In the genomic region with DNA sequence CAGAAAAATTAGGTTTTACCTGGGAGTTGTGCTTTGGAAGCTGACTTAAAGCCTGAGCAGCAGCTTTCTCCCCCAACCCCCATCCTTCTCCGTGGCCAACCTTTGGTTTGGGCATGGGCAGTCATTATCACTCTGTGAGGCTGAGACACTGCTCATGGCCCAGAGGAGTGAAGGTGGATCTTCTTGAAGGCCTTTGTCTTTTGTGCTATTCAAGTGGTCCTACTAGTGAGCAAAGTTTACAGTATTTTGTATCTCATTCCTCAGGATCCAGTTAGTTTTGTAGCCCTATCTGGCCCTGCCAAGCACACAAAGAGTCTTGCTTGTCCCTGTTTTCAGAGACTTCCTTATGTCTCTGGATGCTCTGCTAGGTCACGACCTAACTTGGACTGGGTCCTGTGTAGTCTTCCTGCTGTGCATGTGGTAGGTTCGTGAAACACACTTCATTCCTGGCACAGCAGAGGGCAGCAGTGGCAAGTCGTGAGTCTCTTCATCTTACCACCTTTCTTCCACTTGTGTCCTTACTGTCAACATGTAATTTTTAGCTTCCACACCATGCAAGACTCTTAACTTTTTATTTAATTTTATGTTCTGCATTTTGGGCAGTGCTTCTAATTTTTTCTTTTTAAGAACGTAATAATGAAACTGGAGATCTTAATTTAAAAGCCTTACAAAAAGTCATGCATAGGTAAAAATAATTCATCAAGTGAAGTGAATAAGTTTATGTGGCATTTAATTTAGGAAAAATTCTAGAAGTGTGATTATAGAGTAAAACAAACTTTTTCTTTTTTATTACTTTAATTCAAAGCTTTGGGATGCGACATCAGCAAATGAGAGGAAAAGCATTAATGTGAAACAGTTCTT, we compare ENCODE assay signal across 7 cellular contexts. TPM values are rescaled to one million over a fixed set of nuclear protein-coding genes. Genes with fewer than 3 reads are reported as not detected.
DNase-seq lines count a peak whose midpoint lies in the region; ATAC-seq and TF ChIP-seq lines count a peak whose summit lies in the region.

No MANE protein-coding gene starts in this region.

- H3K9me3 ChIP-seq in adipocyte (ENCODE audit: control insufficient read depth, low read length) (no peaks in the 10 kb centered on the region), right cardiac atrium (ENCODE audit: control insufficient read depth, low read length) (no peaks in the 10 kb centered on the region)

- WGBS in right cardiac atrium, result 28% methylated on average over 6 of the region's 6 CpGs

- peak; percentile 82 for ATAC-seq in GM21717 (IDR thresholded peaks at IDR 0.05; ENCODE audit: unreplicated experiment)
- ATAC-seq in right cardiac atrium, result peak; percentile 89 to 94

- H3K27me3 ChIP-seq in adipocyte (replicated peaks; ENCODE audit: control insufficient read depth, insufficient read depth, low read length) (no peaks in the 10 kb centered on the region), right cardiac atrium (ENCODE audit: control insufficient read depth, insufficient read depth) (no peaks in the 10 kb centered on the region)

- intact Hi-C loops in right cardiac atrium (cut with DNase I), result loop anchor here in 3 of 4 donors (5.0 kb wide), 1 partner anchor 298 kb away; no protein-coding TSS in a partner anchor

- no peak overlapping the region for H3K27ac ChIP-seq in RWPE1
- no peak overlapping the region for H3K27ac ChIP-seq in right cardiac atrium (ENCODE audit: low read length)

- POLR2A ChIA-PET in GM10248 (lab: Yijun Ruan, JAX), result no interaction called here
- POLR2A ChIA-PET in RWPE1 (lab: Yijun Ruan, JAX; ENCODE audit: low non-redundant PET), result no interaction called here

- H3K4me1 ChIP-seq in adipocyte (ENCODE audit: control insufficient read depth, insufficient read depth, low read length), result peaks cover 15% of the 10 kb centered on the region
- no peaks in the 10 kb centered on the region for H3K4me1 ChIP-seq in right cardiac atrium (ENCODE audit: control insufficient read depth, insufficient read depth, low read length)

- DNase-seq in GM10248 (ENCODE audit: extremely low spot score), result peak; percentile 53
- peak; percentile 28 for DNase-seq in Jurkat, Clone E6-1 (ENCODE audit: low read depth, low spot score)
- DNase-seq in RWPE1 (ENCODE audit: low spot score), result peak; percentile 57
- peak; percentile 72 for DNase-seq in adipocyte (ENCODE audit: low read depth)
- DNase-seq in right cardiac atrium, result peak; percentile 43 to 84 (median 53)
- peak; percentile 2 to 35 for DNase-seq in stimulated activated CD4-positive, alpha-beta T cell treated with anti-CD3 and anti-CD28 coated beads, Interleukin-12 subunit alpha, Interleukin-12 subunit beta, amount 100 ng/mL, for 24 hours (ENCODE audit: low read depth in 2 of 2)

- CTCF ChIA-PET in GM10248 (lab: Yijun Ruan, JAX), result interaction anchor here (0.7 to 1.9 kb wide), 5 partner anchors 9 to 300 kb away, joined by 3 to 6 read pairs (median 4); no protein-coding TSS in a partner anchor
- CTCF ChIA-PET in RWPE1 (lab: Yijun Ruan, JAX), result interaction anchor here (0.5 to 1.7 kb wide), 7 partner anchors 11 to 1791 kb away, joined by 3 to 6 read pairs (median 5); no protein-coding TSS in a partner anchor

- H3K9ac ChIP-seq in adipocyte (ENCODE audit: low read length), result no peak overlapping the region

- H3K36me3 ChIP-seq in adipocyte (ENCODE audit: control insufficient read depth, insufficient read depth, low read length, severe bottlenecking), result peaks cover 4% of the 10 kb centered on the region

- TF ChIP-seq CTCF in GM10248 (IDR thresholded peaks at IDR 0.05; ENCODE audit: control extremely low read depth, extremely low read depth, low read depth, missing control alignments) (peak; percentile 59), RWPE1 (conservative IDR thresholded peaks at IDR 0.05; ENCODE audit: low read depth) (peak; percentile 68)

- no peak overlapping the region for H3K4me3 ChIP-seq in Jurkat, Clone E6-1 (ENCODE audit: low read length)
- H3K4me3 ChIP-seq in adipocyte (ENCODE audit: low read length) (no peak overlapping the region), right cardiac atrium (ENCODE audit: low read length) (no peak overlapping the region)

RNA-seq across cellular contexts. Expression of a gene that starts 53.7 kb away (rescaled TPM):
- 7.8 TPM for polyA plus RNA-seq in Jurkat, Clone E6-1 (2012; ENCODE audit: insufficient read depth, insufficient read length)
- total RNA-seq in right cardiac atrium, result 1 to 10 TPM; 4.0 to 7.1 (median 4.5) TPM
- polyA plus RNA-seq in right cardiac atrium, result 2.9 TPM

RNA-seq across cellular contexts. Expression of a gene that starts 54.2 kb away (rescaled TPM):
- polyA plus RNA-seq in Jurkat, Clone E6-1 (2012; ENCODE audit: insufficient read depth, insufficient read length), result 12.4 TPM
- 10 to 100 TPM in 1 of 4 donors, 1 to 10 TPM in 3; 4.9 to 10.3 (median 6.3) TPM for total RNA-seq in right cardiac atrium
- polyA plus RNA-seq in right cardiac atrium, result 8.1 TPM

Comparison
In these comparisons a context has a peak if more than half of its experiments do, and no peak if none do; other contexts are left out.
1. DNase-seq: peak in every context shown above with its lines; median percentile 72 in adipocyte; 57 in RWPE1; 53 in GM10248; 53 in right cardiac atrium; 28 in Jurkat, Clone E6-1; 18 in stimulated activated CD4-positive, alpha-beta T cell treated with anti-CD3 and anti-CD28 coated beads, Interleukin-12 subunit alpha, Interleukin-12 subunit beta, amount 100 ng/mL, for 24 hours.